In the genomic region with DNA sequence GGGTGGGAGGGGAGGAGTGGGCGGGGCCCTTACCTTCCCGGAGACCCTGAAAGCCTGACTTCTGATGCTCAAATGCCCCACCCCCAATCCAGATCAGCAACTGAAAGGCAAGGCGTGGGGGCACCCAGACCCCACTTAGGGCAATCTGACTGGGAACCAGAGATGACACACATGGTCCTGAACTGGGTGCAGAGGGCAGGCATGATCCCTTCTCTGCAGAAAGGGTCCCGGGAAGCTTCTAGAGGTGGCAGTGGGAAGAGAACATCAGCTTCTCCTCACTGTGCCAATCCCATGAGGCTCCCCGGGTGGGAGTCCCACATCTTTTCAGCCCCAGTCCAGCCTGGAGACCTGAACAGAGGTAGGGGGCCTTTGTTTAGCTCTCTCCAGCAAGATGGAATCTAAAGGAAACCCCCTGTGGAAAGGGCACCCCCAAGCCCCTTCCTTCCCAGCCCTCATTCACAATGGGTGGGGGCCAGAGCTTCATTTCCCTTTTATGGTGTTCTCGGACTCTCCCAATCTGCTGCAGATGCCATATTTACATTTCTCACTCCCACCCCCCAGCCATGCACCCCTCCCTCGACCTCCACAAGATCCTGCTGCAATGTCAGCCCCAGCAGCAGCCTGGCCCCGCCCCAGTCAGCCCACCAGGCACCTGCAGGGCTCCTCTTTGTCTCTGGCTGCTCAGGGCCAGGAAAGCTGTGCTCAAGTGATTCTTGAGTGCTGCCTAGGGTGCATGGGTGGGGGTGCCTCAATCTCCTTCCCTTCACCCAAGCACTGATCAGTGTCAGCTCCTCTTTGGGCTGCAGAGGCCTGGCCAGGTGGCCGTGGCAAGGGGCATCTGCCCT, we compare ENCODE assay signal across 8 cellular contexts. TPM values are rescaled to one million over a fixed set of nuclear protein-coding genes. Genes with fewer than 3 reads are reported as not detected.
DNase-seq lines count a peak whose midpoint lies in the region; TF ChIP-seq lines count a peak whose summit lies in the region.

No MANE protein-coding gene starts in this region.

- peaks cover 73% of the 10 kb centered on the region for H3K4me1 Mint-ChIP-seq in activated CD4-positive, alpha-beta T cell treated with anti-CD3 and anti-CD28 coated beads, Interleukin-2, amount 10 ng/mL, durations not matched to agents 24 days and 14 days

- peak overlapping the region in 3 of 4 donors; percentile 3 to 81 (median 81) for H3K4me3 ChIP-seq in Peyer's patch

- H3K9me3 Mint-ChIP-seq in activated CD4-positive, alpha-beta T cell treated with anti-CD3 and anti-CD28 coated beads, Interleukin-2, amount 10 ng/mL, durations not matched to agents 24 days and 14 days: no peaks in the 10 kb centered on the region

- no peak for TF ChIP-seq CTCF in Peyer's patch (IDR thresholded peaks at IDR 0.05)

- H3K27me3 ChIP-seq in Peyer's patch: no peaks in the 10 kb centered on the region

- intact Hi-C loops in activated CD4-positive, alpha-beta T cell treated with anti-CD3 and anti-CD28 coated beads, Interleukin-2, amount 10 ng/mL, durations not matched to agents 24 days and 14 days (cut with micrococcal nuclease): loop anchor here (5.0 kb wide), 3 partner anchors 151 to 399 kb away; a partner anchor contains a TSS

- no peaks in the 10 kb centered on the region for H3K27me3 Mint-ChIP-seq in activated CD4-positive, alpha-beta T cell treated with anti-CD3 and anti-CD28 coated beads, Interleukin-2, amount 10 ng/mL, durations not matched to agents 24 days and 14 days

- peak overlapping the region; percentile 63 to 89 (median 76) for H3K27ac ChIP-seq in Peyer's patch
- peak overlapping the region; percentile 61 for H3K27ac ChIP-seq in substantia nigra (ENCODE audit: low read depth, low read length, poor library complexity, severe bottlenecking)

- TF ChIP-seq POLR2A in Peyer's patch (IDR thresholded peaks at IDR 0.05): no peak

- peak overlapping the region; percentile 90 for H3K4me3 Mint-ChIP-seq in activated CD4-positive, alpha-beta T cell treated with anti-CD3 and anti-CD28 coated beads, Interleukin-2, amount 10 ng/mL, durations not matched to agents 24 days and 14 days

- peak; percentile 69 for DNase-seq in activated CD4-positive, alpha-beta T cell treated with anti-CD3 and anti-CD28 coated beads, Interleukin-2, amount 10 ng/mL, durations not matched to agents 24 days and 14 days
- no peak for DNase-seq in activated CD4-positive, alpha-beta T cell treated with anti-CD3 and anti-CD28 coated beads, Interleukin-2, amount 50 U/mL, for 1 hour
- DNase-seq in Peyer's patch (peak in 1 of 3 donors; percentile 33), germinal center (ENCODE audit: low spot score) (peak; percentile 50), substantia nigra (lab: John Stamatoyannopoulos, UW) (no peak), NCI-H2171 (lab: John Stamatoyannopoulos, UW) (no peak), NOMO-1 treated with DMSO at 0.1 percent for 48 hours (lab: John Stamatoyannopoulos, UW; ENCODE audit: unreplicated experiment) (no peak), NCI-H446 (lab: John Stamatoyannopoulos, UW) (no peak)

- no peaks in the 10 kb centered on the region for H3K9me3 ChIP-seq in Peyer's patch

- H3K27ac Mint-ChIP-seq in activated CD4-positive, alpha-beta T cell treated with anti-CD3 and anti-CD28 coated beads, Interleukin-2, amount 10 ng/mL, durations not matched to agents 24 days and 14 days: peak overlapping the region; percentile 97

- H3K4me1 ChIP-seq in Peyer's patch: peaks cover 0 to 72% (median 41%) of the 10 kb centered on the region in 4 donors

- no peaks in the 10 kb centered on the region for H3K36me3 ChIP-seq in Peyer's patch

- peaks cover 10% of the 10 kb centered on the region for H3K36me3 Mint-ChIP-seq in activated CD4-positive, alpha-beta T cell treated with anti-CD3 and anti-CD28 coated beads, Interleukin-2, amount 10 ng/mL, durations not matched to agents 24 days and 14 days (ENCODE audit: low read depth)

RNA-seq across cellular contexts. Expression of a gene that starts 2.0 kb away (rescaled TPM):
- 48.3 and 49.3 TPM in 2 replicates for total RNA-seq in activated CD4-positive, alpha-beta T cell treated with anti-CD3 and anti-CD28 coated beads, Interleukin-2, amount 10 ng/mL, durations not matched to agents 24 days and 14 days
- total RNA-seq in Peyer's patch: 10 to 100 TPM in 3 of 4 donors, 1 to 10 TPM in 1; 6.7 to 19.0 (median 13.3) TPM

Comparison
In these comparisons a context has a peak if more than half of its experiments do, and no peak if none do; other contexts are left out.
1. DNase-seq: peak in activated CD4-positive, alpha-beta T cell treated with anti-CD3 and anti-CD28 coated beads, Interleukin-2, amount 10 ng/mL, durations not matched to agents 24 days and 14 days (single experiment) and germinal center (single experiment); none in activated CD4-positive, alpha-beta T cell treated with anti-CD3 and anti-CD28 coated beads, Interleukin-2, amount 50 U/mL, for 1 hour (single experiment), substantia nigra (0 of 49), NCI-H2171 (single experiment), NOMO-1 treated with DMSO at 0.1 percent for 48 hours (single experiment) and NCI-H446 (0 of 2).